ENCODE assay signal across 19 cellular contexts in genomic region chr3:172112348-172113123, GRCh38.
DNase-seq lines count a peak whose midpoint lies in the region; ATAC-seq and TF ChIP-seq lines count a peak whose summit lies in the region.
"Had no signal": no experiment of that assay in that cellular context is flagged by ENCODE, and none has a peak within 500 bp of the region (broad histone marks: within the 10 kb centered on the region; RNA-seq: fewer than 3 reads in every experiment).

No MANE protein-coding gene starts in this region.

- H3K4me1 Mint-ChIP-seq in GM23338 (peaks cover 37% of the 10 kb centered on the region), progenitor cell of endocrine pancreas (ENCODE audit: low read depth) (peaks cover 6% of the 10 kb centered on the region)

- H3K9me3 Mint-ChIP-seq in GM23338 (no peaks in the 10 kb centered on the region), progenitor cell of endocrine pancreas (ENCODE audit: low read depth) (no peaks in the 10 kb centered on the region)

- in situ Hi-C loops in Panc1 (cut with HindIII; ENCODE audit: low pct_unique_long_range_greater_than_20kb, low sequenced_read_pairs) = no loop called here

- H3K4me3 ChIP-seq in GM23338 = no peak overlapping the region
- H3K4me3 ChIP-seq in Panc1 (ENCODE audit: low read depth in 2 of 2, low read length in 2 of 2) = no peak overlapping the region
- H3K4me3 ChIP-seq in iPS-20b (ENCODE audit: low read length) = no peak overlapping the region
- H3K4me3 ChIP-seq in adrenal gland = no peak overlapping the region
- H3K4me3 ChIP-seq: Peyer's patch had no signal

- 77 to 83% (median 81%) methylated on average over 11 of the region's 11 CpGs for WGBS in adrenal gland, 4 donors

- peak overlapping the region; percentile 71 for H3K27ac Mint-ChIP-seq in GM23338
- H3K27ac Mint-ChIP-seq in progenitor cell of endocrine pancreas = peak overlapping the region; percentile 74

- TSS peak; percentile 2 for BruUV-seq in Panc1 (replicated peaks; lab: Mats Ljungman, UMichigan)

- no peaks in the 10 kb centered on the region for H3K27me3 Mint-ChIP-seq in GM23338 (ENCODE audit: insufficient read depth, low read depth, poor library complexity)
- H3K27me3 Mint-ChIP-seq in progenitor cell of endocrine pancreas = no peaks in the 10 kb centered on the region

- no peak overlapping the region for H3K9ac ChIP-seq in iPS-20b (ENCODE audit: low read depth, low read length)

- no peak for TF ChIP-seq POLR2A in adrenal gland (IDR thresholded peaks at IDR 0.05)

- POLR2A ChIA-PET in Panc1 (lab: Charles Lee) = no interaction called here

- H3K4me3 Mint-ChIP-seq in GM23338 (no peak overlapping the region), progenitor cell of endocrine pancreas (ENCODE audit: low read depth) (no peak overlapping the region)

- peak overlapping the region; percentile 9; the same call in 1 of the 2 replicates for H3K4me2 ChIP-seq in GM23338

- H3K27me3 ChIP-seq in GM23338 (ENCODE audit: insufficient read depth) = no peaks in the 10 kb centered on the region
- H3K27me3 ChIP-seq in Panc1 (ENCODE audit: control insufficient read depth, insufficient read depth, low read length) = no peaks in the 10 kb centered on the region
- no peaks in the 10 kb centered on the region for H3K27me3 ChIP-seq in iPS-20b (ENCODE audit: insufficient read depth, low read length)
- no peaks in the 10 kb centered on the region for H3K27me3 ChIP-seq in adrenal gland
- H3K27me3 ChIP-seq: Peyer's patch had no signal

- H3K9me2 ChIP-seq in GM23338 (ENCODE audit: insufficient read depth) = no peaks in the 10 kb centered on the region

- H3K36me3 Mint-ChIP-seq in GM23338 (ENCODE audit: low read depth) (peaks cover 28% of the 10 kb centered on the region), progenitor cell of endocrine pancreas (ENCODE audit: insufficient read depth) (peaks cover 23% of the 10 kb centered on the region)

- H4K20me1 ChIP-seq in GM23338 (replicated peaks; ENCODE audit: insufficient read depth) = no peaks in the 10 kb centered on the region; the same call in 1 of the 2 replicates

- H3K27ac ChIP-seq in GM23338 (ENCODE audit: low read depth) (peak overlapping the region; percentile 67), Panc1 (ENCODE audit: low read length) (peak overlapping the region; percentile 9; the same call in 1 of the 2 replicates), iPS-20b (ENCODE audit: low read length) (peak overlapping the region; percentile 39), adrenal gland (no peak overlapping the region)
- H3K27ac ChIP-seq: Peyer's patch had no signal

- intact Hi-C loops in Panc1 (cut with micrococcal nuclease; ENCODE audit: unreplicated experiment) (no loop called here), adrenal gland (cut with DNase I) (no loop called here)

- no peak for TF ChIP-seq CTCF in GM23338 (conservative IDR thresholded peaks at IDR 0.05; ENCODE audit: low read depth in 2 of 2)
- no peak for TF ChIP-seq CTCF in Panc1 (IDR thresholded peaks at IDR 0.05)
- TF ChIP-seq CTCF in progenitor cell of endocrine pancreas (IDR thresholded peaks at IDR 0.05; ENCODE audit: unreplicated experiment) = no peak
- TF ChIP-seq CTCF in adrenal gland (IDR thresholded peaks at IDR 0.05) = no peak

- no peak overlapping the region for H2AFZ ChIP-seq in GM23338

- H3K79me2 ChIP-seq in GM23338 (replicated peaks; ENCODE audit: insufficient read depth) = peaks cover 77% of the 10 kb centered on the region

- DNase-seq in GM23338 (ENCODE audit: low spot score) (no peak), Panc1 (ENCODE audit: low read depth, low spot score) (no peak), progenitor cell of endocrine pancreas (ENCODE audit: low spot score, unreplicated experiment) (no peak), adrenal gland (no peak), activated gamma-delta T cell (lab: John Stamatoyannopoulos, UW) (no peak)
- DNase-seq: C1 segment of cervical spinal cord, COR-L47, DMS153, EL, H7, Karpas-422, MM.1S, NCI-H1092 treated with DMSO at 0.1 percent for 48 hours, NCI-H2227 treated with DMSO at 0.1 percent for 48 hours, NCI-H524, Peyer's patch had no signal

- H3K36me3 ChIP-seq in GM23338 (ENCODE audit: insufficient read depth) = peaks cover 6% of the 10 kb centered on the region; the same call in 1 of the 2 replicates
- peaks cover 12% of the 10 kb centered on the region; the same call in 1 of the 2 replicates for H3K36me3 ChIP-seq in Panc1 (ENCODE audit: control insufficient read depth, insufficient read depth, low read length)
- peaks cover 34% of the 10 kb centered on the region for H3K36me3 ChIP-seq in iPS-20b (ENCODE audit: insufficient read depth, low read depth, low read length)
- H3K36me3 ChIP-seq in adrenal gland (replicated peaks in 1 of 2) = peaks cover 0 to 22% of the 10 kb centered on the region in 2 donors

- H3K4me1 ChIP-seq in GM23338 (ENCODE audit: insufficient read depth) (peaks cover 23% of the 10 kb centered on the region), Panc1 (ENCODE audit: control insufficient read depth, insufficient read depth, low read length) (peaks cover 19% of the 10 kb centered on the region), iPS-20b (ENCODE audit: insufficient read depth, low read length) (peaks cover 8% of the 10 kb centered on the region), adrenal gland (replicated peaks in 1 of 2) (peaks cover 0 to 13% of the 10 kb centered on the region in 2 donors)

- CTCF ChIA-PET in Panc1 (lab: Charles Lee) = no interaction called here

- no peaks in the 10 kb centered on the region for H3K9me3 ChIP-seq in Panc1 (ENCODE audit: control insufficient read depth, insufficient read depth, low read depth, low read length)
- H3K9me3 ChIP-seq in iPS-20b (ENCODE audit: insufficient read depth, low read depth, low read length) = no peaks in the 10 kb centered on the region
- H3K9me3 ChIP-seq in adrenal gland (replicated peaks in 1 of 3) = no peaks in the 10 kb centered on the region
- H3K9me3 ChIP-seq: Peyer's patch had no signal

- H3F3A ChIP-seq in GM23338 (replicated peaks; ENCODE audit: low read depth) = no peaks in the 10 kb centered on the region

- no peak for ATAC-seq in GM23338
- no peak for ATAC-seq in Panc1
- no peak for ATAC-seq in GM18519 (IDR thresholded peaks at IDR 0.05; ENCODE audit: low FRiP score, unreplicated experiment)
- ATAC-seq: Right ventricle myocardium inferior had no signal

TF ChIP-seq in GM23338, 12 proteins besides CTCF, POLR2A, EP300 and RAD21:
- TF ChIP-seq EZH2 (IDR thresholded peaks at IDR 0.05; ENCODE audit: low read depth, unreplicated experiment) (no peak), NANOG (IDR thresholded peaks at IDR 0.05; ENCODE audit: borderline replicate concordance) (peak; percentile 48; the same call in 1 of the 2 replicates)
TF ChIP-seq in GM23338: peak in this region for 1.

Comparison
In these comparisons a context has a peak if more than half of its experiments do, and no peak if none do; other contexts are left out.
1. H3K27ac ChIP-seq: peak in GM23338 (single experiment), Panc1 (single experiment) and iPS-20b (single experiment); none in adrenal gland (0 of 5).